ENCODE assay signal across 1 cellular context in the genomic region with DNA sequence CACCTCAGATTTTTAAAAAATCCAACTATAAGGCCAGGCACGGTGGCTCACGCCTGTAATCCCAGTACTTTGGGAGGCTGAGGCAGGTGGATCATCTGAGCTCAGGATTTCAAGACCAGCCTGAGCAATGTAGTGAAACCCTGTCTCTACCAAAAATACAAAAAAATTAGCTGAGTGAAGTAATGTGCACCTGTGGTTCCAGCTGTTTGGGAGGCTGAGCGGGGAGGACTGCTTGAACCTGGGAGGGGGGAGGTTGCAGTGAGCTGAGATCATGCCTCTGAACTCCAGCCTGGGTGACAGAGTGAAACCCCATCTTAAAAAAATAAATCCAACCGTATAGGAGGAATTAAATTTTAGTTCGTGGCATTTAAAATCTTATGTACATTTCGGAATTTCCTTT.
TF ChIP-seq lines count a peak whose summit lies in the region.

No MANE protein-coding gene starts in this region.

TF ChIP-seq in K562, 482 proteins besides CTCF, POLR2A, EP300 and RAD21 (continued from another document):
- TF ChIP-seq, protein P1, sequence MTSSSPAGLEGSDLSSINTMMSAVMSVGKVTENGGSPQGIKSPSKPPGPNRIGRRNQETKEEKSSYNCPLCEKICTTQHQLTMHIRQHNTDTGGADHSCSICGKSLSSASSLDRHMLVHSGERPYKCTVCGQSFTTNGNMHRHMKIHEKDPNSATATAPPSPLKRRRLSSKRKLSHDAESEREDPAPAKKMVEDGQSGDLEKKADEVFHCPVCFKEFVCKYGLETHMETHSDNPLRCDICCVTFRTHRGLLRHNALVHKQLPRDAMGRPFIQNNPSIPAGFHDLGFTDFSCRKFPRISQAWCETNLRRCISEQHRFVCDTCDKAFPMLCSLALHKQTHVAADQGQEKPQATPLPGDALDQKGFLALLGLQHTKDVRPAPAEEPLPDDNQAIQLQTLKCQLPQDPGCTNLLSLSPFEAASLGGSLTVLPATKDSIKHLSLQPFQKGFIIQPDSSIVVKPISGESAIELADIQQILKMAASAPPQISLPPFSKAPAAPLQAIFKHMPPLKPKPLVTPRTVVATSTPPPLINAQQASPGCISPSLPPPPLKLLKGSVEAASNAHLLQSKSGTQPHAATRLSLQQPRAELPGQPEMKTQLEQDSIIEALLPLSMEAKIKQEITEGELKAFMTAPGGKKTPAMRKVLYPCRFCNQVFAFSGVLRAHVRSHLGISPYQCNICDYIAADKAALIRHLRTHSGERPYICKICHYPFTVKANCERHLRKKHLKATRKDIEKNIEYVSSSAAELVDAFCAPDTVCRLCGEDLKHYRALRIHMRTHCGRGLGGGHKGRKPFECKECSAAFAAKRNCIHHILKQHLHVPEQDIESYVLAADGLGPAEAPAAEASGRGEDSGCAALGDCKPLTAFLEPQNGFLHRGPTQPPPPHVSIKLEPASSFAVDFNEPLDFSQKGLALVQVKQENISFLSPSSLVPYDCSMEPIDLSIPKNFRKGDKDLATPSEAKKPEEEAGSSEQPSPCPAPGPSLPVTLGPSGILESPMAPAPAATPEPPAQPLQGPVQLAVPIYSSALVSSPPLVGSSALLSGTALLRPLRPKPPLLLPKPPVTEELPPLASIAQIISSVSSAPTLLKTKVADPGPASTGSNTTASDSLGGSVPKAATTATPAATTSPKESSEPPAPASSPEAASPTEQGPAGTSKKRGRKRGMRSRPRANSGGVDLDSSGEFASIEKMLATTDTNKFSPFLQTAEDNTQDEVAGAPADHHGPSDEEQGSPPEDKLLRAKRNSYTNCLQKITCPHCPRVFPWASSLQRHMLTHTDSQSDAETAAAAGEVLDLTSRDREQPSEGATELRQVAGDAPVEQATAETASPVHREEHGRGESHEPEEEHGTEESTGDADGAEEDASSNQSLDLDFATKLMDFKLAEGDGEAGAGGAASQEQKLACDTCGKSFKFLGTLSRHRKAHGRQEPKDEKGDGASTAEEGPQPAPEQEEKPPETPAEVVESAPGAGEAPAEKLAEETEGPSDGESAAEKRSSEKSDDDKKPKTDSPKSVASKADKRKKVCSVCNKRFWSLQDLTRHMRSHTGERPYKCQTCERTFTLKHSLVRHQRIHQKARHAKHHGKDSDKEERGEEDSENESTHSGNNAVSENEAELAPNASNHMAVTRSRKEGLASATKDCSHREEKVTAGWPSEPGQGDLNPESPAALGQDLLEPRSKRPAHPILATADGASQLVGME (CRISPR knock-in tag; IDR thresholded peaks at IDR 0.05): no peak
TF ChIP-seq in K562: peak in this region for 1.
